In genomic region chr9:131361202-131361833, GRCh38 we compare ENCODE assay signal across 1 cellular context.
TF ChIP-seq lines count a peak whose summit lies in the region.

No MANE protein-coding gene starts in this region.

TF ChIP-seq in K562, 482 proteins besides CTCF, POLR2A, EP300 and RAD21 (continued from another document and continues in another):
- TF ChIP-seq ZBTB33 (CRISPR knock-in tag; IDR thresholded peaks at IDR 0.05) (peak; percentile 77), TAF15 (IDR thresholded peaks at IDR 0.05; ENCODE audit: low read depth, low read length) (no peak), ZNF280A (IDR thresholded peaks at IDR 0.05; ENCODE audit: low read depth, partially characterized antibody) (no peak), ZNF395 (CRISPR knock-in tag; IDR thresholded peaks at IDR 0.05) (no peak; the same call in 1 of the 2 replicates), MYNN (IDR thresholded peaks at IDR 0.05) (no peak), MYNN (CRISPR knock-in tag; IDR thresholded peaks at IDR 0.05) (no peak), MLLT1 (IDR thresholded peaks at IDR 0.05) (no peak), MEF2A (IDR thresholded peaks at IDR 0.05; ENCODE audit: control insufficient read depth, low read depth, low read length) (no peak), ZNF165 (CRISPR knock-in tag; IDR thresholded peaks at IDR 0.05; ENCODE audit: borderline replicate concordance) (no peak), SP1 (CRISPR knock-in tag; IDR thresholded peaks at IDR 0.05) (no peak), ZNF561 (CRISPR knock-in tag; conservative IDR thresholded peaks at IDR 0.05) (no peak), NFYB (IDR thresholded peaks at IDR 0.05; ENCODE audit: extremely low read depth, insufficient read length) (no peak), FOXK2 (conservative IDR thresholded peaks at IDR 0.05 in 1 of 2, IDR thresholded peaks at IDR 0.05 in 1 of 2; ENCODE audit: low read depth in 2 of 2) (peak; percentile 36 to 51; a peak in 1 of 4 replicates), SIN3A (IDR thresholded peaks at IDR 0.05; ENCODE audit: borderline replicate concordance in 2 of 2, control insufficient read depth in 1 of 2, low read depth in 2 of 2, low read length in 2 of 2) (no peak), HIVEP1 (CRISPR knock-in tag; IDR thresholded peaks at IDR 0.05) (no peak), MITF (IDR thresholded peaks at IDR 0.05) (no peak), THRAP3 (IDR thresholded peaks at IDR 0.05; ENCODE audit: borderline replicate concordance) (no peak), HMBOX1 (IDR thresholded peaks at IDR 0.05) (peak; percentile 26; the same call in 1 of the 2 replicates), PTTG1 (tag; IDR thresholded peaks at IDR 0.05; ENCODE audit: low read depth) (no peak), ZNF76 (CRISPR knock-in tag; IDR thresholded peaks at IDR 0.05; ENCODE audit: borderline replicate concordance) (no peak), TAF1 (IDR thresholded peaks at IDR 0.05; ENCODE audit: control insufficient read depth, extremely low read depth, insufficient read depth, low read length, severe bottlenecking) (no peak), NFXL1 (CRISPR knock-in tag; IDR thresholded peaks at IDR 0.05) (no peak), MNT (conservative IDR thresholded peaks at IDR 0.05) (peak; percentile 44 to 61; a peak in 2 of 4 replicates), SMARCA4 (IDR thresholded peaks at IDR 0.05) (0 out of 2 replicates have a peak, but pooled peaks have one; percentile 26), ZNF174 (CRISPR knock-in tag; IDR thresholded peaks at IDR 0.05) (no peak), CTBP1 (IDR thresholded peaks at IDR 0.05; ENCODE audit: borderline replicate concordance) (peak; percentile 51; the same call in 1 of the 2 replicates), GTF2B (IDR thresholded peaks at IDR 0.05; ENCODE audit: extremely low read depth, insufficient read length) (no peak), CHCHD3 (CRISPR knock-in tag; IDR thresholded peaks at IDR 0.05) (no peak), CCAR2 (IDR thresholded peaks at IDR 0.05; ENCODE audit: low read depth, low read length) (no peak), BACH1 (tag; IDR thresholded peaks at IDR 0.05) (no peak), CAMTA2 (CRISPR knock-in tag; conservative IDR thresholded peaks at IDR 0.05) (no peak), RREB1 (CRISPR knock-in tag; IDR thresholded peaks at IDR 0.05) (no peak), CCNT2 (IDR thresholded peaks at IDR 0.05; ENCODE audit: borderline replicate concordance, extremely low read depth, insufficient read length, low read depth, low read length) (no peak), HDAC1 (IDR thresholded peaks at IDR 0.05) (no peak), PURB (CRISPR knock-in tag; IDR thresholded peaks at IDR 0.05; ENCODE audit: low read depth) (no peak), SAP30 (IDR thresholded peaks at IDR 0.05; ENCODE audit: borderline replicate concordance, insufficient read depth, low read depth, low read length, poor library complexity, severe bottlenecking) (no peak), SRSF1 (IDR thresholded peaks at IDR 0.05; ENCODE audit: low read depth, low read length) (no peak), ZNF586 (CRISPR knock-in tag; conservative IDR thresholded peaks at IDR 0.05) (no peak), ZNF445 (CRISPR knock-in tag; IDR thresholded peaks at IDR 0.05; ENCODE audit: low read depth) (no peak)
